In the genomic region with DNA sequence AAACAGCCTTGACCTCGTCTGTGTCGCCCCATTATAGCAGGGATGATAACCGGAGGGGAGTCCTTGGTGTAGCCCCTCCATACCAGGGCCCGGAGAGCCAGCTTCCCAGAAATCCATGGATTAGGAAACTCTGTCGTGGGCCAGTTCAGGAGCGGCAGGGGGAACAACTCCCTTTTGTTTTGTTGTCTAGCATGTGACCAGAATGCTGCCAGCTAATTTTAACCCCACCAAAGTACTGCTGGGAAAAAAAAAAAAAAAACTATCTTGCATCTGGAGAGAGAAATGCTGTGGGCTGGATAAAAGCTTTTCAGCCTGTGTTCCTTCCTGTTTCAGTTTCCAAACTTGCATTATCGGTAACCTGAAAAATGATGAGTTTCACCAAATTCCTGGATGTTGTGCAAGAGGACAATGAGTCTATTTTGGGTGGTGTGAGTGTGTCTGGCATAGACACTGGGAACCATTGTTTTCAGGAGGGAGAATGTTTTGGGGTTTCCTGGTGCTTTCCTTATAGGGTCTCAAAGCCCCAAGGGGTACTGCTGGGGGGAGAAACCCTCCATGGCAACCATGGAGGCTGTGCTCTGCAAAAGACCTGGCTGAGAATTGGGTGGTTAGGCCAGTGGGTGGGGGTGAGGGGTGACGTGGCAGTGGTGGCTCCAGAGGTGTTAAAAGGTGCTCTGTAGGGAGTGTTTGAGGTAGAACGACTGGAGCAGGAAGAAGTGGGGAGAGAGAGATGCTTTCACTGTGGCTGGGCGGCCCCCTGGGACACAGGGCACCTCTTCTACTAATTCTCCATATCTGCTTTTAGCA, we compare ENCODE assay signal across 8 cellular contexts. TPM values are rescaled to one million over a fixed set of nuclear protein-coding genes. Genes with fewer than 3 reads are reported as not detected.
DNase-seq lines count a peak whose midpoint lies in the region; ATAC-seq, FAIRE-seq and TF ChIP-seq lines count a peak whose summit lies in the region.

No MANE protein-coding gene starts in this region.

- H3K36me3 ChIP-seq in OCI-LY3 (replicated peaks; ENCODE audit: low read depth, low read length) (no peaks in the 10 kb centered on the region), adrenal gland (replicated peaks in 1 of 2) (no peaks in the 10 kb centered on the region), skeletal muscle tissue (ENCODE audit: control insufficient read depth in 3 of 3, insufficient read depth in 3 of 3, low read length in 3 of 3) (no peaks in the 10 kb centered on the region)

- no peaks in the 10 kb centered on the region for H3K9me3 ChIP-seq in OCI-LY3 (ENCODE audit: insufficient read depth, low read length)
- no peaks in the 10 kb centered on the region for H3K9me3 ChIP-seq in adrenal gland (replicated peaks in 1 of 3)
- H3K9me3 ChIP-seq in skeletal muscle tissue (ENCODE audit: control insufficient read depth in 3 of 3, low read length in 3 of 3) = no peaks in the 10 kb centered on the region

- no peak for DNase-seq in GM12892 (ENCODE audit: insufficient read length)
- DNase-seq in adrenal gland = peak in 6 of 7 donors; percentile 53 to 77 (median 65)
- peak; percentile 57 for DNase-seq in hepatic stellate cell (ENCODE audit: low spot score)
- no peak for DNase-seq in iPS-NIHi11 (ENCODE audit: low spot score)
- no peak for DNase-seq in DMS153 (lab: John Stamatoyannopoulos, UW)

- H3K9ac ChIP-seq in OCI-LY3 (ENCODE audit: low read length) (peak overlapping the region; percentile 5; the same call in 1 of the 2 replicates), skeletal muscle tissue (ENCODE audit: low read depth in 1 of 3, low read length in 3 of 3) (peak overlapping the region; percentile 66 to 80 (median 68))

- H3K27me3 ChIP-seq in OCI-LY3 (ENCODE audit: low read depth, low read length) = peaks cover 34% of the 10 kb centered on the region
- no peaks in the 10 kb centered on the region for H3K27me3 ChIP-seq in adrenal gland
- H3K27me3 ChIP-seq in skeletal muscle tissue (ENCODE audit: control insufficient read depth in 3 of 3, insufficient read depth in 3 of 3, low read length in 3 of 3) = no peaks in the 10 kb centered on the region

- ATAC-seq in HG02938 (IDR thresholded peaks at IDR 0.05; ENCODE audit: unreplicated experiment) = no peak

- intact Hi-C loops in adrenal gland (cut with DNase I) = no loop called here

- peak overlapping the region; percentile 49 for H3K4me2 ChIP-seq in OCI-LY3 (ENCODE audit: low read length)

- no peak overlapping the region for H2AFZ ChIP-seq in OCI-LY3 (ENCODE audit: low read depth, low read length)

- FAIRE-seq in GM12892 (lab: Jason Lieb, UNC) = no peak

- WGBS in adrenal gland, 4 donors = 14 to 21% (median 16%) methylated on average over 8 to 10 of the region's 10 CpGs

- TF ChIP-seq POLR2A in GM12892 (IDR thresholded peaks at IDR 0.05; ENCODE audit: low read depth, low read length) = 0 out of 2 replicates have a peak, but pooled peaks have one; percentile 32
- peak in 1 of 2 donors; percentile 73 for TF ChIP-seq POLR2A in adrenal gland (IDR thresholded peaks at IDR 0.05)

- no peaks in the 10 kb centered on the region for H4K20me1 ChIP-seq in OCI-LY3 (ENCODE audit: insufficient read depth, low read length)

- no peak for TF ChIP-seq CTCF in OCI-LY3 (IDR thresholded peaks at IDR 0.05; ENCODE audit: low read depth, low read length)
- TF ChIP-seq CTCF in adrenal gland (IDR thresholded peaks at IDR 0.05) = no peak

- peak overlapping the region; percentile 46 for H3K4me3 ChIP-seq in OCI-LY3 (ENCODE audit: low read length)
- H3K4me3 ChIP-seq in adrenal gland = peak overlapping the region in 1 of 4 donors; percentile 31
- peak overlapping the region; percentile 25 to 46 (median 36) for H3K4me3 ChIP-seq in skeletal muscle tissue (ENCODE audit: low read length in 3 of 3)

- H3K79me2 ChIP-seq in OCI-LY3 (ENCODE audit: low read length) = no peaks in the 10 kb centered on the region

- no peak overlapping the region for H3K27ac ChIP-seq in OCI-LY3 (ENCODE audit: low read length)
- H3K27ac ChIP-seq in adrenal gland = peak overlapping the region; percentile 96 to 100 (median 97)
- peak overlapping the region; percentile 90 for H3K27ac ChIP-seq in skeletal muscle tissue (ENCODE audit: low read depth, low read length)

- peaks cover 56% of the 10 kb centered on the region for H3K4me1 ChIP-seq in OCI-LY3 (ENCODE audit: low read length)
- H3K4me1 ChIP-seq in adrenal gland (replicated peaks in 1 of 2) = peaks cover 74 to 83% of the 10 kb centered on the region in 2 donors
- H3K4me1 ChIP-seq in skeletal muscle tissue (ENCODE audit: control insufficient read depth in 3 of 3, insufficient read depth in 3 of 3, low read length in 3 of 3) = peaks cover 63 to 81% (median 75%) of the 10 kb centered on the region in 3 donors

RNA-seq across cellular contexts. Expression of a gene that starts 14.9 kb away (rescaled TPM):
- polyA plus RNA-seq in GM12892 (2012; ENCODE audit: missing spikeins) = 3.9 TPM
- total RNA-seq in adrenal gland (100 to 1,000 TPM in 2 of 8 donors, 10 to 100 TPM in 6; 52.2 to 104 (median 86.0) TPM), skeletal muscle tissue (20.9 TPM)
- 1 to 10 TPM; 6.5 to 8.8 (median 8.3) TPM for polyA plus RNA-seq in adrenal gland

RNA-seq across cellular contexts. Expression of a gene that starts 54.7 kb away (rescaled TPM):
- 11.6 TPM for polyA plus RNA-seq in GM12892 (2012; ENCODE audit: missing spikeins)
- total RNA-seq in adrenal gland (10 to 100 TPM; 23.2 to 48.6 (median 28.8) TPM), skeletal muscle tissue (13.6 TPM)
- polyA plus RNA-seq in adrenal gland = 10 to 100 TPM in 1 of 3 donors, 1 to 10 TPM in 2; 3.7 to 16.1 (median 5.6) TPM

Comparison
In these comparisons a context has a peak if more than half of its experiments do, and no peak if none do; other contexts are left out.
1. DNase-seq: peak in adrenal gland (6 of 7) and hepatic stellate cell (single experiment); none in GM12892 (single experiment), iPS-NIHi11 (single experiment) and DMS153 (single experiment).